Comparison of ENCODE assay signal across 3 cellular contexts in genomic region chr16:84243732-84244131, GRCh38.
TF ChIP-seq lines count a peak whose summit lies in the region.

No MANE protein-coding gene starts in this region.

TF ChIP-seq in SK-N-SH treated with all-trans-retinoic acid at 6 μM for 48 hours, 23 proteins besides CTCF, POLR2A, EP300 and RAD21:
- TF ChIP-seq ZNF8 (CRISPR knock-in tag; IDR thresholded peaks at IDR 0.05) = no peak
- TF ChIP-seq ZNF565 (CRISPR knock-in tag; conservative IDR thresholded peaks at IDR 0.05; ENCODE audit: low read depth) = no peak
- TF ChIP-seq, protein P1, sequence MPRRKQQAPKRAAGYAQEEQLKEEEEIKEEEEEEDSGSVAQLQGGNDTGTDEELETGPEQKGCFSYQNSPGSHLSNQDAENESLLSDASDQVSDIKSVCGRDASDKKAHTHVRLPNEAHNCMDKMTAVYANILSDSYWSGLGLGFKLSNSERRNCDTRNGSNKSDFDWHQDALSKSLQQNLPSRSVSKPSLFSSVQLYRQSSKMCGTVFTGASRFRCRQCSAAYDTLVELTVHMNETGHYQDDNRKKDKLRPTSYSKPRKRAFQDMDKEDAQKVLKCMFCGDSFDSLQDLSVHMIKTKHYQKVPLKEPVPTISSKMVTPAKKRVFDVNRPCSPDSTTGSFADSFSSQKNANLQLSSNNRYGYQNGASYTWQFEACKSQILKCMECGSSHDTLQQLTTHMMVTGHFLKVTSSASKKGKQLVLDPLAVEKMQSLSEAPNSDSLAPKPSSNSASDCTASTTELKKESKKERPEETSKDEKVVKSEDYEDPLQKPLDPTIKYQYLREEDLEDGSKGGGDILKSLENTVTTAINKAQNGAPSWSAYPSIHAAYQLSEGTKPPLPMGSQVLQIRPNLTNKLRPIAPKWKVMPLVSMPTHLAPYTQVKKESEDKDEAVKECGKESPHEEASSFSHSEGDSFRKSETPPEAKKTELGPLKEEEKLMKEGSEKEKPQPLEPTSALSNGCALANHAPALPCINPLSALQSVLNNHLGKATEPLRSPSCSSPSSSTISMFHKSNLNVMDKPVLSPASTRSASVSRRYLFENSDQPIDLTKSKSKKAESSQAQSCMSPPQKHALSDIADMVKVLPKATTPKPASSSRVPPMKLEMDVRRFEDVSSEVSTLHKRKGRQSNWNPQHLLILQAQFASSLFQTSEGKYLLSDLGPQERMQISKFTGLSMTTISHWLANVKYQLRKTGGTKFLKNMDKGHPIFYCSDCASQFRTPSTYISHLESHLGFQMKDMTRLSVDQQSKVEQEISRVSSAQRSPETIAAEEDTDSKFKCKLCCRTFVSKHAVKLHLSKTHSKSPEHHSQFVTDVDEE (CRISPR knock-in tag; IDR thresholded peaks at IDR 0.05) = no peak
- no peak for TF ChIP-seq ZFP30 (CRISPR knock-in tag; IDR thresholded peaks at IDR 0.05)
- no peak for TF ChIP-seq ZFP3 (CRISPR knock-in tag; IDR thresholded peaks at IDR 0.05)
- TF ChIP-seq CSRNP3 (CRISPR knock-in tag; IDR thresholded peaks at IDR 0.05) = no peak
- no peak for TF ChIP-seq GLIS3 (CRISPR knock-in tag; IDR thresholded peaks at IDR 0.05)
- no peak for TF ChIP-seq ARNTL (CRISPR knock-in tag; IDR thresholded peaks at IDR 0.05; ENCODE audit: borderline replicate concordance, low read depth)
- TF ChIP-seq CREB5 (CRISPR knock-in tag; IDR thresholded peaks at IDR 0.05; ENCODE audit: low read depth) = no peak
- TF ChIP-seq ISL1 (CRISPR knock-in tag; IDR thresholded peaks at IDR 0.05) = no peak
- TF ChIP-seq BACH2 (CRISPR knock-in tag; IDR thresholded peaks at IDR 0.05; ENCODE audit: borderline replicate concordance) = no peak
- TF ChIP-seq PPARA (CRISPR knock-in tag; IDR thresholded peaks at IDR 0.05; ENCODE audit: borderline replicate concordance) = no peak

TF ChIP-seq in SK-N-SH, 30 proteins besides CTCF, POLR2A, EP300 and RAD21:
- TF ChIP-seq TAF1 (IDR thresholded peaks at IDR 0.05; ENCODE audit: borderline replicate concordance, low read depth, low read length) = no peak
- TF ChIP-seq GATA2 (CRISPR knock-in tag; IDR thresholded peaks at IDR 0.05) = no peak
- TF ChIP-seq YY1 (IDR thresholded peaks at IDR 0.05; ENCODE audit: low read depth) = no peak
- TF ChIP-seq ZBTB33 (IDR thresholded peaks at IDR 0.05; ENCODE audit: borderline replicate concordance, low read depth) = no peak
- TF ChIP-seq FOXJ3 (CRISPR knock-in tag; IDR thresholded peaks at IDR 0.05) = no peak
- no peak for TF ChIP-seq RFX5 (IDR thresholded peaks at IDR 0.05; ENCODE audit: low read length)
- TF ChIP-seq RCOR1 (IDR thresholded peaks at IDR 0.05; ENCODE audit: low read length) = no peak
- no peak for TF ChIP-seq NFIC (IDR thresholded peaks at IDR 0.05; ENCODE audit: borderline replicate concordance)
- no peak for TF ChIP-seq IRF3 (IDR thresholded peaks at IDR 0.05; ENCODE audit: low read depth, low read length)
- no peak for TF ChIP-seq MEF2A (IDR thresholded peaks at IDR 0.05; ENCODE audit: borderline replicate concordance, low read depth)
- TF ChIP-seq JUND (IDR thresholded peaks at IDR 0.05) = no peak
- no peak for TF ChIP-seq GABPA (IDR thresholded peaks at IDR 0.05; ENCODE audit: low read depth)
- TF ChIP-seq MXI1 (IDR thresholded peaks at IDR 0.05; ENCODE audit: low read depth, low read length) = no peak
- TF ChIP-seq, protein P2, sequence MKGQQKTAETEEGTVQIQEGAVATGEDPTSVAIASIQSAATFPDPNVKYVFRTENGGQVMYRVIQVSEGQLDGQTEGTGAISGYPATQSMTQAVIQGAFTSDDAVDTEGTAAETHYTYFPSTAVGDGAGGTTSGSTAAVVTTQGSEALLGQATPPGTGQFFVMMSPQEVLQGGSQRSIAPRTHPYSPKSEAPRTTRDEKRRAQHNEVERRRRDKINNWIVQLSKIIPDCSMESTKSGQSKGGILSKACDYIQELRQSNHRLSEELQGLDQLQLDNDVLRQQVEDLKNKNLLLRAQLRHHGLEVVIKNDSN (IDR thresholded peaks at IDR 0.05; ENCODE audit: borderline replicate concordance, low read depth) = no peak
- no peak for TF ChIP-seq CHD2 (IDR thresholded peaks at IDR 0.05; ENCODE audit: low read length, partially characterized antibody)
- TF ChIP-seq FOXM1 (IDR thresholded peaks at IDR 0.05; ENCODE audit: low read depth) = no peak

TF ChIP-seq in H1, 55 proteins besides CTCF, POLR2A, EP300 and RAD21:
- TF ChIP-seq CHD7 (IDR thresholded peaks at IDR 0.05; ENCODE audit: insufficient replicate concordance, low read length) (no peak), TCF12 (IDR thresholded peaks at IDR 0.05; ENCODE audit: low read depth, low read length) (no peak), JUN (IDR thresholded peaks at IDR 0.05; ENCODE audit: low read depth, low read length) (no peak), MAX (IDR thresholded peaks at IDR 0.05) (no peak), EGR1 (IDR thresholded peaks at IDR 0.05; ENCODE audit: borderline replicate concordance, low read depth, low read length) (no peak), SP1 (IDR thresholded peaks at IDR 0.05; ENCODE audit: low read depth, low read length) (peak; percentile 56; the same call in 1 of the 2 replicates), EZH2 (IDR thresholded peaks at IDR 0.05; ENCODE audit: low read depth, low read length, severe bottlenecking) (no peak), TBP (IDR thresholded peaks at IDR 0.05; ENCODE audit: low read depth, low read length) (no peak)
TF ChIP-seq in H1: peak in this region for 1.
